Comparison of ENCODE assay signal across 8 cellular contexts in genomic region chrX:103533428-103534216, GRCh38. TPM values are rescaled to one million over a fixed set of nuclear protein-coding genes. Genes with fewer than 3 reads are reported as not detected.
DNase-seq lines count a peak whose midpoint lies in the region; ATAC-seq and TF ChIP-seq lines count a peak whose summit lies in the region.

No MANE protein-coding gene starts in this region.

- H3K36me3 Mint-ChIP-seq in neural crest cell (ENCODE audit: low read depth): no peaks in the 10 kb centered on the region

- no peak overlapping the region for H3K27ac ChIP-seq in Peyer's patch

- no peak for TF ChIP-seq POLR2A in Peyer's patch (IDR thresholded peaks at IDR 0.05)

- DNase-seq in NCI-H187 (lab: John Stamatoyannopoulos, UW) (peak; percentile 17 to 66), NCI-H187 treated with DMSO at 0.1 percent for 48 hours (lab: John Stamatoyannopoulos, UW) (no peak), HUDEP-2 (lab: John Stamatoyannopoulos, UW; ENCODE audit: unreplicated experiment in 76 of 76) (peak in 47 of 76 experiments; percentile 0 to 48 (median 14)), Peyer's patch (peak; percentile 67 to 91 (median 70)), foreskin fibroblast (peak in 1 of 2 donors; percentile 80), neural crest cell (ENCODE audit: low read depth, low spot score) (peak; percentile 85)
- peak; percentile 86 for DNase-seq in activated effector memory CD4-positive, alpha-beta T cell treated with anti-CD3 and anti-CD28 coated beads, Interleukin-2, amount 50 U/mL, for 16 hours
- DNase-seq in stimulated activated naive CD8-positive, alpha-beta T cell treated with anti-CD3 and anti-CD28 coated beads, Interleukin-15, amount 100 ng/mL, for 72 hours: peak; percentile 41 to 53

- peak; percentile 61 for ATAC-seq in stimulated activated naive CD8-positive, alpha-beta T cell treated with anti-CD3 and anti-CD28 coated beads, Interleukin-15, amount 100 ng/mL, for 72 hours

- H3K4me1 ChIP-seq in Peyer's patch: no peaks in the 10 kb centered on the region

- H3K4me1 Mint-ChIP-seq in neural crest cell: peaks cover 7% of the 10 kb centered on the region
- peaks cover 7% of the 10 kb centered on the region for H3K4me1 Mint-ChIP-seq in stimulated activated naive CD8-positive, alpha-beta T cell treated with anti-CD3 and anti-CD28 coated beads, Interleukin-15, amount 100 ng/mL, for 72 hours

- peak overlapping the region in 3 of 4 donors; percentile 8 to 39 (median 37) for H3K4me3 ChIP-seq in Peyer's patch
- peak overlapping the region; percentile 18 to 39 for H3K4me3 ChIP-seq in foreskin fibroblast (ENCODE audit: low read depth in 1 of 2, low read length in 2 of 2)

- no peaks in the 10 kb centered on the region for H3K36me3 ChIP-seq in Peyer's patch

- TF ChIP-seq CTCF in Peyer's patch (IDR thresholded peaks at IDR 0.05) (peak; percentile 37 to 81 (median 65)), foreskin fibroblast (IDR thresholded peaks at IDR 0.05; ENCODE audit: low read depth, low read length) (peak; percentile 58), neural crest cell (conservative IDR thresholded peaks at IDR 0.05) (peak; percentile 91)

- H3K27ac Mint-ChIP-seq in neural crest cell (ENCODE audit: unreplicated experiment): peak overlapping the region; percentile 90
- no peak overlapping the region for H3K27ac Mint-ChIP-seq in stimulated activated naive CD8-positive, alpha-beta T cell treated with anti-CD3 and anti-CD28 coated beads, Interleukin-15, amount 100 ng/mL, for 72 hours

- H3K27me3 Mint-ChIP-seq in neural crest cell (ENCODE audit: low read depth): no peaks in the 10 kb centered on the region
- H3K27me3 Mint-ChIP-seq in stimulated activated naive CD8-positive, alpha-beta T cell treated with anti-CD3 and anti-CD28 coated beads, Interleukin-15, amount 100 ng/mL, for 72 hours: peaks cover 7% of the 10 kb centered on the region

- no peaks in the 10 kb centered on the region for H3K9me3 Mint-ChIP-seq in neural crest cell
- no peaks in the 10 kb centered on the region for H3K9me3 Mint-ChIP-seq in stimulated activated naive CD8-positive, alpha-beta T cell treated with anti-CD3 and anti-CD28 coated beads, Interleukin-15, amount 100 ng/mL, for 72 hours

- H3K4me3 Mint-ChIP-seq in neural crest cell: peak overlapping the region; percentile 88
- H3K4me3 Mint-ChIP-seq in stimulated activated naive CD8-positive, alpha-beta T cell treated with anti-CD3 and anti-CD28 coated beads, Interleukin-15, amount 100 ng/mL, for 72 hours: peak overlapping the region; percentile 64 to 69

- H3K9me3 ChIP-seq in Peyer's patch: no peaks in the 10 kb centered on the region

- H3K27me3 ChIP-seq in Peyer's patch: no peaks in the 10 kb centered on the region

RNA-seq across cellular contexts. Expression of gene RAB40A, which starts 14.3 kb away (rescaled TPM):
- total RNA-seq in Peyer's patch: under 1 TPM in 1 of 4 donors, not detected in 3; 0.70 TPM
- 0.34 and 0.70 TPM in 2 replicates for total RNA-seq in neural crest cell

RNA-seq across cellular contexts. Expression of gene TCEAL4, which starts 51.7 kb away (rescaled TPM):
- 10 to 100 TPM; 11.5 to 94.9 (median 18.8) TPM for total RNA-seq in Peyer's patch
- 46.5 and 51.7 TPM in 2 replicates for total RNA-seq in neural crest cell
